ENCODE assay signal across 8 cellular contexts in genomic region chr4:88378691-88379559, GRCh38. TPM values are rescaled to one million over a fixed set of nuclear protein-coding genes. Genes with fewer than 3 reads are reported as not detected.
DNase-seq lines count a peak whose midpoint lies in the region; ATAC-seq and FAIRE-seq lines count a peak whose summit lies in the region.

Gene HERC6, plus strand, starts transcription at chr4:88378852. Its CDS starts 70 bp downstream, at chr4:88378922.

- peak within 1 kb of the TSS; percentile 80 for H3K27ac ChIP-seq in KOPT-K1 (ENCODE audit: low read depth, low read length, poor library complexity, severe bottlenecking)

- no peaks in the 10 kb centered on the region for H3K9me3 ChIP-seq in KOPT-K1 (ENCODE audit: insufficient read depth, low read length, poor library complexity, severe bottlenecking)
- no peaks in the 10 kb centered on the region for H3K9me3 ChIP-seq in neuron (ENCODE audit: low read length)

- H2AFZ ChIP-seq in neuron (ENCODE audit: low read depth, low read length): peak within 1 kb of the TSS; percentile 73

- peak; percentile 96 for DNase-seq in EL
- peak; percentile 94 for DNase-seq in SIG-M5 treated with dmso at 0.1 percent for 504 hours (lab: John Stamatoyannopoulos, UW; ENCODE audit: unreplicated experiment)
- peak; percentile 9 to 64 (median 48) for DNase-seq in activated naive CD4-positive, alpha-beta T cell (lab: John Stamatoyannopoulos, UW)
- DNase-seq in frontal cortex (ENCODE audit: low spot score in 2 of 2): peak; percentile 66 to 70
- DNase-seq in stromal cell of bone marrow (ENCODE audit: low read depth): peak; percentile 64

- peak; percentile 74 for ATAC-seq in GM21825 (IDR thresholded peaks at IDR 0.05; ENCODE audit: unreplicated experiment)

- H3K4me3 ChIP-seq in neuron (ENCODE audit: low read length): peak within 1 kb of the TSS; percentile 52

- no peak for FAIRE-seq in frontal cortex (lab: Jason Lieb, UNC)

- H3K4me1 ChIP-seq in neuron (ENCODE audit: insufficient read depth, low read length): no peaks in the 10 kb centered on the region

- peaks cover 13% of the 10 kb centered on the region for H3K27me3 ChIP-seq in neuron (ENCODE audit: insufficient read depth, low read length)

- H3K36me3 ChIP-seq in KOPT-K1 (ENCODE audit: insufficient read depth, low read length) (no peaks in the 10 kb centered on the region), neuron (ENCODE audit: insufficient read depth, low read length) (no peaks in the 10 kb centered on the region)

RNA-seq across cellular contexts. Expression of gene HERC6, which starts in this region (rescaled TPM):
- 3.7 TPM for total RNA-seq in frontal cortex

Comparison
In these comparisons a context has a peak if more than half of its experiments do, and no peak if none do; other contexts are left out.
1. Peak in every context shown above with its lines: DNase-seq, ATAC-seq, H3K4me3 ChIP-seq and H3K27ac ChIP-seq.